In the genomic region with DNA sequence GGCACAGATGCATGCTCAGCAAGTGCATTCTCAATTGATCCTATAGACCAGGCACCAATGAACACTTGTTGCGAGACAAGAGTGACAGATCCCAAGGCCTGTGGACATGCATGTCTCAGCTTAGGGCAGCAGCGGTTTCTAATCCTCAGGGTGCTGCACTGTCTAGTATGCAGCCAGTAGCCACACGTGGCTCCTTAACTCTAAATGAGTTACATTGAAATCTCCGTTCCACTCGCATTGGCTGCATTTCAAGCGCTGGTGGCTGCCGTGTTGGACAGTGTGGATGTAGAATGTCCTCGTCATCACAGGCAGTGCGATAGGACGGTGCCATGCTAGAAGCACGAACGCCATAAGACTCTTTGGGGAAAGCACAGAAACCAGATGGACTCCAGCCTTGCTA, we compare ENCODE assay signal across 9 cellular contexts.
"Had no signal": no experiment of that assay in that cellular context is flagged by ENCODE, and none has a peak within 500 bp of the region (broad histone marks: within the 10 kb centered on the region; RNA-seq: fewer than 3 reads in every experiment).

No MANE protein-coding gene starts in this region.

- DNase-seq: activated T-cell treated with anti-CD3 and anti-CD28 coated beads, Interleukin-2, amount 50 U/mL, for 4 hours; caudate nucleus; cortex of kidney; stimulated activated CD4-positive, alpha-beta T cell treated with anti-CD3 and anti-CD28 coated beads, Interleukin-4, amount 100 ng/mL, for 4 hours; uterus had no signal

- H3K36me3 ChIP-seq: gastroesophageal sphincter, thoracic aorta, uterus had no signal

- ATAC-seq: gastroesophageal sphincter had no signal

- H3K4me3 Mint-ChIP-seq: activated T-cell treated with anti-CD3 and anti-CD28 coated beads, Interleukin-2, amount 50 U/mL, for 4 hours had no signal

- H3K27ac ChIP-seq: thoracic aorta, VCaP had no signal

- H3K4me3 ChIP-seq: gastroesophageal sphincter, thoracic aorta, uterus had no signal

- H3K9me3 Mint-ChIP-seq: activated T-cell treated with anti-CD3 and anti-CD28 coated beads, Interleukin-2, amount 50 U/mL, for 4 hours; stimulated activated naive CD8-positive, alpha-beta T cell treated with anti-CD3 and anti-CD28 coated beads, Interleukin-15, amount 100 ng/mL, for 72 hours had no signal

- H3K9me3 ChIP-seq: gastroesophageal sphincter, thoracic aorta, uterus had no signal

- H3K27me3 ChIP-seq: gastroesophageal sphincter, uterus had no signal
